In the genomic region with DNA sequence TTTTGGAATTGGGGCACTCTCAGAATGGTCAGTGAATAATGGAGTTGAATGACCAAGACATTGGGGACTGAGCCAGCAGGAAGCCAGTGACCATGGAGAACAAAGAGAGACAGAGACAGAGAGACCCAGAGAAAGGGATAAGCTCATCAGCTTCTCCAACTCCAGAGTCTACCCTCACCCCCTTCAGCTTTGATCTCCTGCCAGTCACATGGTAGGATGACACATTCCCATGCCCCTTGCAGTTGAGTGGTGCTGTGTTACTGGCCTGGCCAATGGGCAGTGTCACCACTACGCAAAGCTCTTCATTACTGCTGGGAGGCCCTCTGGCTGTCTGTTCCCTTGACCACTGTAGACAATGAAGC, we compare ENCODE assay signal across 16 cellular contexts.
"Had no signal": no experiment of that assay in that cellular context is flagged by ENCODE, and none has a peak within 500 bp of the region (broad histone marks: within the 10 kb centered on the region; RNA-seq: fewer than 3 reads in every experiment).

No MANE protein-coding gene starts in this region.

- H3K27me3 ChIP-seq: thyroid gland had no signal

- H3K4me3 ChIP-seq: spleen, thyroid gland had no signal

- H3K36me3 ChIP-seq: spleen, thyroid gland had no signal

- H3K9me3 ChIP-seq: spleen, thyroid gland had no signal

- ATAC-seq: activated CD8-positive, alpha-beta T cell treated with anti-CD3 and anti-CD28 coated beads for 36 hours; activated T-helper 17 cell treated with anti-CD3 and anti-CD28 coated beads, Interleukin-2, amount 50 U/mL, for 72 hours; effector memory CD8-positive, alpha-beta T cell; naive thymus-derived CD8-positive, alpha-beta T cell; stimulated activated memory B cell treated with anti-CD40 and anti-IgM and Interleukin-4, amounts not matched to agents 10 μg/mL and 1 μg/mL and 100 μg/mL, for 72 hours had no signal

- DNase-seq: activated CD4-positive, alpha-beta T cell treated with anti-CD3 and anti-CD28 coated beads, Interleukin-2, amount 10 ng/mL, durations not matched to agents 24 days and 14 days; activated CD8-positive, alpha-beta T cell treated with anti-CD3 and anti-CD28 coated beads for 36 hours; activated naive CD4-positive, alpha-beta T cell; activated naive CD8-positive, alpha-beta T cell treated with anti-CD3 and anti-CD28 coated beads, Interleukin-2, amount 10 ng/mL, durations not matched to agents 7 days and 5 days; activated T-cell treated with anti-CD3 and anti-CD28 coated beads, Interleukin-2, amount 50 U/mL, for 1 hour; cerebellar nuclear complex; effector memory CD8-positive, alpha-beta T cell; foreskin fibroblast; glutamatergic neuron; mesenchymal stem cell; naive thymus-derived CD8-positive, alpha-beta T cell; spleen; stimulated activated CD4-positive, alpha-beta T cell treated with anti-CD3 and anti-CD28 coated beads, Interleukin-4, amount 100 ng/mL, for 4 hours had no signal

- H3K4me1 ChIP-seq: thyroid gland had no signal

- H3K27ac ChIP-seq: spleen, thyroid gland had no signal
